17 cellular contexts compared by ENCODE assay signal in genomic region chr4:4396628-4397440, GRCh38. TPM values are rescaled to one million over a fixed set of nuclear protein-coding genes. Genes with fewer than 3 reads are reported as not detected.
A peak's percentile ranks its signal among the peaks of the same experiment; 100 is the strongest.
DNase-seq lines count a peak whose midpoint lies in the region; ATAC-seq, FAIRE-seq and TF ChIP-seq lines count a peak whose summit lies in the region.
"Had no signal": no experiment of that assay in that cellular context is flagged by ENCODE, and none has a peak within 500 bp of the region (broad histone marks: within the 10 kb centered on the region; RNA-seq: fewer than 3 reads in every experiment).

No MANE protein-coding gene starts in this region.

- peaks cover 49% of the 10 kb centered on the region for H3K4me1 ChIP-seq in keratinocyte (ENCODE audit: control insufficient read depth, extremely low read depth, insufficient read depth, low read length)
- peaks cover 16% of the 10 kb centered on the region for H3K4me1 ChIP-seq in skeletal muscle satellite cell (ENCODE audit: control insufficient read depth, insufficient read depth, low read length)
- H3K4me1 ChIP-seq in kidney (ENCODE audit: control insufficient read depth in 1 of 2, insufficient read depth in 1 of 2, low read depth in 1 of 2, low read length in 2 of 2), result no peaks in the 10 kb centered on the region
- H3K4me1 ChIP-seq: HAP-1 had no signal

- dilution Hi-C loops in keratinocyte (cut with MboI; ENCODE audit: extremely low pct_ligation_motif_present, low sequenced_read_pairs), result no loop called here

- peak; percentile 71 for FAIRE-seq in keratinocyte (lab: Jason Lieb, UNC)
- no peak for FAIRE-seq in kidney (lab: Jason Lieb, UNC)
- FAIRE-seq: small intestine had no signal

- no peaks in the 10 kb centered on the region for H3K79me2 ChIP-seq in keratinocyte (ENCODE audit: control insufficient read depth, insufficient read depth, low read length)

- H3K36me3 ChIP-seq in SK-N-MC (ENCODE audit: insufficient read depth, low read length) (peaks cover 31% of the 10 kb centered on the region), keratinocyte (ENCODE audit: control insufficient read depth in 2 of 2, extremely low read depth in 1 of 2, insufficient read depth in 2 of 2, low read length in 2 of 2) (peaks cover 5 to 8% of the 10 kb centered on the region in 2 experiments), skeletal muscle satellite cell (ENCODE audit: insufficient read depth, low read length) (no peaks in the 10 kb centered on the region), kidney (ENCODE audit: control insufficient read depth in 1 of 2, insufficient read depth in 2 of 2, low read length in 2 of 2) (no peaks in the 10 kb centered on the region)

- peak overlapping the region; percentile 52 for H3K4me2 ChIP-seq in keratinocyte (ENCODE audit: control insufficient read depth, extremely low read depth, insufficient read depth, low read depth, low read length)
- H3K4me2 ChIP-seq in skeletal muscle satellite cell (ENCODE audit: low read length), result peak overlapping the region; percentile 8

- peak overlapping the region; percentile 22 for H3K9ac ChIP-seq in SK-N-MC (ENCODE audit: insufficient read length)
- no peak overlapping the region for H3K9ac ChIP-seq in keratinocyte (ENCODE audit: control insufficient read depth, extremely low read depth, insufficient read depth, low read length)
- no peak overlapping the region for H3K9ac ChIP-seq in skeletal muscle satellite cell (ENCODE audit: low read depth, low read length)
- no peak overlapping the region for H3K9ac ChIP-seq in kidney (ENCODE audit: low read length in 2 of 2)

- H2AFZ ChIP-seq in keratinocyte (ENCODE audit: control insufficient read depth, low read length), result peak overlapping the region; percentile 66

- no peak for ATAC-seq in GM21381 (IDR thresholded peaks at IDR 0.05; ENCODE audit: unreplicated experiment)
- ATAC-seq in HG02970 (IDR thresholded peaks at IDR 0.05; ENCODE audit: low FRiP score, unreplicated experiment), result no peak
- ATAC-seq: foreskin keratinocyte, left colon had no signal

- H3K27ac ChIP-seq in SK-N-MC (peak overlapping the region; percentile 88), keratinocyte (ENCODE audit: control insufficient read depth, insufficient read depth, low read length) (no peak overlapping the region), kidney (ENCODE audit: low read depth in 2 of 2, low read length in 2 of 2) (no peak overlapping the region)
- H3K27ac ChIP-seq: foreskin keratinocyte had no signal

- no peak for TF ChIP-seq CTCF in keratinocyte (optimal IDR thresholded peaks at IDR 0.05 in 1 of 3, IDR thresholded peaks at IDR 0.05 in 1 of 3, conservative IDR thresholded peaks at IDR 0.05 in 1 of 3; ENCODE audit: extremely low read depth in 1 of 3, insufficient read depth in 2 of 3, low read length in 3 of 3)
- TF ChIP-seq CTCF in kidney (IDR thresholded peaks at IDR 0.05; ENCODE audit: borderline replicate concordance, extremely low read depth, insufficient read depth), result no peak

- H4K20me1 ChIP-seq in keratinocyte (ENCODE audit: control insufficient read depth, extremely low read depth, insufficient read depth, low read length), result peaks cover 3% of the 10 kb centered on the region

- H3K4me3 ChIP-seq in SK-N-MC (peak overlapping the region; percentile 59), keratinocyte (ENCODE audit: control insufficient read depth in 2 of 3, extremely low read depth in 1 of 3, insufficient read depth in 2 of 3, low read depth in 1 of 3, low read length in 3 of 3) (no peak overlapping the region), skeletal muscle satellite cell (ENCODE audit: low read length) (no peak overlapping the region), kidney (ENCODE audit: low read length in 2 of 2) (no peak overlapping the region)
- H3K4me3 ChIP-seq: HAP-1 had no signal

- peak; percentile 8 for DNase-seq in HCEC 1CT
- peak; percentile 59 for DNase-seq in SK-N-MC (ENCODE audit: low read depth, low spot score)
- DNase-seq in keratinocyte (ENCODE audit: low read depth, low spot score), result no peak
- no peak for DNase-seq in kidney
- DNase-seq: amniotic stem cell; CD4-positive, CD25-positive, alpha-beta regulatory T cell; cerebellar nuclear complex; DMS79; left colon; NCI-H146; small intestine had no signal

- H3K9me3 ChIP-seq in SK-N-MC (ENCODE audit: low read depth, low read length) (peaks cover 5% of the 10 kb centered on the region; the same call in 1 of the 2 replicates), keratinocyte (ENCODE audit: control insufficient read depth, low read depth, low read length) (no peaks in the 10 kb centered on the region), skeletal muscle satellite cell (replicated peaks; ENCODE audit: low read length) (no peaks in the 10 kb centered on the region), kidney (ENCODE audit: control insufficient read depth in 1 of 2, low read length in 2 of 2) (no peaks in the 10 kb centered on the region)
- H3K9me3 ChIP-seq: HAP-1 had no signal

- H3K9me1 ChIP-seq in keratinocyte (ENCODE audit: control insufficient read depth, extremely low read depth, insufficient read depth, low read length), result no peaks in the 10 kb centered on the region

- no peaks in the 10 kb centered on the region for H3K27me3 ChIP-seq in keratinocyte (ENCODE audit: control insufficient read depth, extremely low read depth, insufficient read depth, low read length)
- peaks cover 61% of the 10 kb centered on the region for H3K27me3 ChIP-seq in skeletal muscle satellite cell (ENCODE audit: control insufficient read depth, insufficient read depth, low read length)
- H3K27me3 ChIP-seq: foreskin keratinocyte had no signal

- intact Hi-C loops in kidney (cut with DNase I), result no loop called here

RNA-seq across cellular contexts. Expression of gene NSG1, which starts 9.9 kb away (rescaled TPM):
- polyA plus RNA-seq in keratinocyte (49.3 to 68.6 TPM (median 62.0 TPM) in 3 replicates), kidney (ENCODE audit: insufficient read depth, low read depth, low replicate concordance) (4.7 TPM)
- polyA plus RNA-seq in keratinocyte (2011; ENCODE audit: low read depth), result 97.7 TPM
- polyA plus RNA-seq in keratinocyte (2011; cell fraction: cytosol; rRNA removed), result 70.5 and 101 TPM in 2 replicates
- 67.0 and 81.8 TPM in 2 replicates for polyA plus RNA-seq in keratinocyte (2011; cell fraction: nucleus; rRNA removed)
- polyA plus RNA-seq in keratinocyte (2012; ENCODE audit: low replicate concordance), result 67.1 and 77.2 TPM in 2 replicates
- polyA minus RNA-seq in keratinocyte, result 32.7 to 73.3 TPM (median 46.2 TPM) in 3 replicates
- polyA minus RNA-seq in keratinocyte (2011; cell fraction: cytosol; rRNA and poly(A)+ RNA removed), result 46.2 TPM
- 14.7 and 25.8 TPM in 2 replicates for polyA minus RNA-seq in keratinocyte (2011; cell fraction: nucleus; rRNA and poly(A)+ RNA removed)
- total RNA-seq in skeletal muscle satellite cell (2012; rRNA removed), result 0.51 TPM in 1 of 2 replicates, not detected in the other
- total RNA-seq in kidney, result 9.5 TPM
- total RNA-seq: osteocyte had no signal

Comparison
In these comparisons a context has a peak if more than half of its experiments do, and no peak if none do; other contexts are left out.
1. DNase-seq: peak in HCEC 1CT (single experiment) and SK-N-MC (single experiment); none in keratinocyte (single experiment) and kidney (single experiment).